1 cellular context compared by ENCODE assay signal in genomic region chr17:42980274-42980765, GRCh38.
TF ChIP-seq lines count a peak whose summit lies in the region.

TSS of gene RUNDC1 (plus strand) at chr17:42980565. CDS start at chr17:42980577, 12 bp downstream.

TF ChIP-seq in HepG2, 621 proteins besides CTCF, POLR2A, EP300 and RAD21 (continued from another document and continues in another):
- TF ChIP-seq FUBP1 (CRISPR knock-in tag; IDR thresholded peaks at IDR 0.05; ENCODE audit: borderline replicate concordance), result no peak
- no peak for TF ChIP-seq MZF1 (CRISPR knock-in tag; IDR thresholded peaks at IDR 0.05; ENCODE audit: borderline replicate concordance)
- no peak for TF ChIP-seq ZNF775 (CRISPR knock-in tag; IDR thresholded peaks at IDR 0.05; ENCODE audit: borderline replicate concordance)
- no peak for TF ChIP-seq ZNF296 (CRISPR knock-in tag; conservative IDR thresholded peaks at IDR 0.05)
- TF ChIP-seq MED13 (CRISPR knock-in tag; IDR thresholded peaks at IDR 0.05), result no peak
- TF ChIP-seq TBP (CRISPR knock-in tag; IDR thresholded peaks at IDR 0.05), result no peak
- no peak for TF ChIP-seq SCMH1 (CRISPR knock-in tag; IDR thresholded peaks at IDR 0.05; ENCODE audit: borderline replicate concordance)
- TF ChIP-seq ZC3H13 (CRISPR knock-in tag; IDR thresholded peaks at IDR 0.05), result no peak; the same call in 1 of the 2 replicates
- TF ChIP-seq ZNF878 (CRISPR knock-in tag; IDR thresholded peaks at IDR 0.05), result no peak
- TF ChIP-seq KDM2A (CRISPR knock-in tag; IDR thresholded peaks at IDR 0.05; ENCODE audit: borderline replicate concordance, low read depth), result peak; percentile 69
- 0 out of 2 replicates have a peak, but pooled peaks have one; percentile 6 for TF ChIP-seq SNAPC2 (CRISPR knock-in tag; IDR thresholded peaks at IDR 0.05)
- TF ChIP-seq ZNF333 (CRISPR knock-in tag; IDR thresholded peaks at IDR 0.05; ENCODE audit: borderline replicate concordance), result no peak
- TF ChIP-seq ZNF30 (CRISPR knock-in tag; IDR thresholded peaks at IDR 0.05), result 0 out of 2 replicates have a peak, but pooled peaks have one; percentile 13
- no peak for TF ChIP-seq ZSCAN22 (CRISPR knock-in tag; IDR thresholded peaks at IDR 0.05)
- TF ChIP-seq BCLAF1 (IDR thresholded peaks at IDR 0.05), result no peak
- no peak for TF ChIP-seq JDP2 (CRISPR knock-in tag; IDR thresholded peaks at IDR 0.05; ENCODE audit: borderline replicate concordance)
- TF ChIP-seq NONO (IDR thresholded peaks at IDR 0.05), result no peak
- peak; percentile 90 for TF ChIP-seq NONO (CRISPR knock-in tag; conservative IDR thresholded peaks at IDR 0.05)
- peak; percentile 65; the same call in 1 of the 2 replicates for TF ChIP-seq CREB1 (IDR thresholded peaks at IDR 0.05)
- TF ChIP-seq CREB1 (CRISPR knock-in tag; IDR thresholded peaks at IDR 0.05), result peak; percentile 70
- TF ChIP-seq ZNF224 (CRISPR knock-in tag; IDR thresholded peaks at IDR 0.05), result no peak
- no peak for TF ChIP-seq RNF2 (conservative IDR thresholded peaks at IDR 0.05; ENCODE audit: low read depth)
- TF ChIP-seq SIX1 (CRISPR knock-in tag; IDR thresholded peaks at IDR 0.05; ENCODE audit: borderline replicate concordance), result no peak
- TF ChIP-seq KLF13 (CRISPR knock-in tag; IDR thresholded peaks at IDR 0.05), result no peak
- no peak; the same call in 1 of the 2 replicates for TF ChIP-seq CHD4 (IDR thresholded peaks at IDR 0.05; ENCODE audit: borderline replicate concordance, low read length)
- peak; percentile 28 for TF ChIP-seq IRF2 (CRISPR knock-in tag; IDR thresholded peaks at IDR 0.05)
- no peak for TF ChIP-seq ZNF383 (CRISPR knock-in tag; IDR thresholded peaks at IDR 0.05; ENCODE audit: borderline replicate concordance)
- peak; percentile 19; the same call in 1 of the 2 replicates for TF ChIP-seq ESRRA (CRISPR knock-in tag; IDR thresholded peaks at IDR 0.05; ENCODE audit: low read depth)
- no peak for TF ChIP-seq PAX8 (CRISPR knock-in tag; IDR thresholded peaks at IDR 0.05; ENCODE audit: borderline replicate concordance)
- TF ChIP-seq MEIS1 (CRISPR knock-in tag; IDR thresholded peaks at IDR 0.05; ENCODE audit: borderline replicate concordance), result no peak
- TF ChIP-seq TBL1XR1 (IDR thresholded peaks at IDR 0.05; ENCODE audit: borderline replicate concordance, low read length, partially characterized antibody), result no peak
- peak; percentile 99 for TF ChIP-seq U2AF2 (IDR thresholded peaks at IDR 0.05; ENCODE audit: low read depth, low read length)
- TF ChIP-seq BORCS8-MEF2B (CRISPR knock-in tag; IDR thresholded peaks at IDR 0.05), result no peak
- TF ChIP-seq HHEX (CRISPR knock-in tag; IDR thresholded peaks at IDR 0.05), result no peak
- TF ChIP-seq ZNF496 (CRISPR knock-in tag; IDR thresholded peaks at IDR 0.05; ENCODE audit: insufficient replicate concordance), result no peak
- TF ChIP-seq MEIS2 (CRISPR knock-in tag; IDR thresholded peaks at IDR 0.05), result no peak
- 0 out of 2 replicates have a peak, but pooled peaks have one; percentile 2 for TF ChIP-seq ZBTB42 (CRISPR knock-in tag; IDR thresholded peaks at IDR 0.05)
- no peak for TF ChIP-seq FOXK2 (IDR thresholded peaks at IDR 0.05)
- TF ChIP-seq ZNF33B (CRISPR knock-in tag; IDR thresholded peaks at IDR 0.05), result no peak
- peak; percentile 77; the same call in 1 of the 2 replicates for TF ChIP-seq ZNF724P (CRISPR knock-in tag; IDR thresholded peaks at IDR 0.05; ENCODE audit: borderline replicate concordance)
- TF ChIP-seq ZBTB39 (CRISPR knock-in tag; IDR thresholded peaks at IDR 0.05), result peak; percentile 12; the same call in 1 of the 2 replicates
- TF ChIP-seq KLF16 (CRISPR knock-in tag; IDR thresholded peaks at IDR 0.05), result peak in 1 of 2 experiments; percentile 79; a peak in 1 of 4 replicates
- TF ChIP-seq ERF (CRISPR knock-in tag; IDR thresholded peaks at IDR 0.05), result no peak; the same call in none of the 2 replicates
- no peak for TF ChIP-seq MYNN (CRISPR knock-in tag; IDR thresholded peaks at IDR 0.05; ENCODE audit: low read depth)
- no peak for TF ChIP-seq MLXIP (CRISPR knock-in tag; IDR thresholded peaks at IDR 0.05; ENCODE audit: borderline replicate concordance)
- no peak; a peak in 1 of 4 replicates for TF ChIP-seq NR2F1 (CRISPR knock-in tag; IDR thresholded peaks at IDR 0.05)
- TF ChIP-seq POLR2AphosphoS2 (IDR thresholded peaks at IDR 0.05; ENCODE audit: low read depth, low read length), result no peak
- TF ChIP-seq ZNF777 (CRISPR knock-in tag; IDR thresholded peaks at IDR 0.05), result peak; percentile 7; the same call in 1 of the 2 replicates
- TF ChIP-seq ZNF557 (CRISPR knock-in tag; IDR thresholded peaks at IDR 0.05), result no peak
- peak; percentile 98 for TF ChIP-seq SAP130 (CRISPR knock-in tag; IDR thresholded peaks at IDR 0.05; ENCODE audit: low read depth)
- TF ChIP-seq STAG1 (CRISPR knock-in tag; IDR thresholded peaks at IDR 0.05), result no peak
- 0 out of 2 replicates have a peak, but pooled peaks have one; percentile 21 for TF ChIP-seq ZFP37 (CRISPR knock-in tag; IDR thresholded peaks at IDR 0.05; ENCODE audit: borderline replicate concordance)
- no peak for TF ChIP-seq ZNF781 (CRISPR knock-in tag; IDR thresholded peaks at IDR 0.05; ENCODE audit: borderline replicate concordance, not compliant biosample characterization)
- TF ChIP-seq TERF1 (CRISPR knock-in tag; IDR thresholded peaks at IDR 0.05), result no peak
- TF ChIP-seq GATAD1 (CRISPR knock-in tag; IDR thresholded peaks at IDR 0.05), result peak; percentile 89
- TF ChIP-seq ZNF746 (CRISPR knock-in tag; IDR thresholded peaks at IDR 0.05), result 0 out of 2 replicates have a peak, but pooled peaks have one; percentile 5
- no peak for TF ChIP-seq GPBP1L1 (CRISPR knock-in tag; IDR thresholded peaks at IDR 0.05)
- no peak for TF ChIP-seq ZBTB43 (CRISPR knock-in tag; conservative IDR thresholded peaks at IDR 0.05)
- TF ChIP-seq ZSCAN12 (CRISPR knock-in tag; IDR thresholded peaks at IDR 0.05), result no peak
- TF ChIP-seq SP140L (CRISPR knock-in tag; IDR thresholded peaks at IDR 0.05; ENCODE audit: borderline replicate concordance), result peak; percentile 75; the same call in 1 of the 2 replicates
- peak; percentile 60 for TF ChIP-seq GABPA (IDR thresholded peaks at IDR 0.05; ENCODE audit: low read depth, low read length)
- peak; percentile 80 for TF ChIP-seq GABPA (CRISPR knock-in tag; IDR thresholded peaks at IDR 0.05; ENCODE audit: low read depth)
- no peak for TF ChIP-seq ZNF780A (CRISPR knock-in tag; IDR thresholded peaks at IDR 0.05)
